Comparison of ENCODE assay signal across 20 cellular contexts in the genomic region with DNA sequence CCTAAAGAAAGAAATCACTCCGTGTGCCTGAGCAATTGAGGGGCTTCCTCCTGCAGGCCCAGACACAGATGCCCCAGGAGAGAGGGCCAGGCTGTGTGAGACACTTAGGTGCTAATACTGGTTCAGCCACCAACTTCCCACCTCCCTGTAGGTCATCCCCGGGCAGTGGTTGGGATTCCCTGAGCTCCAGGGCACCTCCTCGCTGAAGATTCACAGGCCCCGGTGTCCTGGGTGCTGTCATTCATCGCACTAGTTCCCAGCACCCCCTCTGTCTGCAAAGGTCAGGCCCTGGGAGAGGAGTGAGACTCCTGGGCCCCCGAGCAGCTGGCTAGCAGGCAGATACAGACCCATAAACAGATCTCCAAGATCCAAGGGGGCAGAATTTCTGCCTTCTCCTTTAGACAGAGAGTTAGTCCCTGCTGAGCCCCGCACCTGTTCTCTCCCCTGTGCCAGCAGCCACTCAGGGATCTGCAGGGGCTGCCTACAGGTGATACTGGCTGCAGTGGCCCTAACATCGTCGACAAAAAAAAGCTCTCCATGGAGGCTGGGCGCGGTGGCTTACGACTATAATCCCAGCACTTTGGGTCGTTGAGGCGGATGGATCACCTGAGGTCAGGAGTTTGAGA. TPM values are rescaled to one million over a fixed set of nuclear protein-coding genes. Genes with fewer than 3 reads are reported as not detected.
DNase-seq lines count a peak whose midpoint lies in the region; ATAC-seq, FAIRE-seq and TF ChIP-seq lines count a peak whose summit lies in the region.
"Had no signal": no experiment of that assay in that cellular context is flagged by ENCODE, and none has a peak within 500 bp of the region (broad histone marks: within the 10 kb centered on the region; RNA-seq: fewer than 3 reads in every experiment).

No MANE protein-coding gene starts in this region.

- no peak for TF ChIP-seq CTCF in H1 (IDR thresholded peaks at IDR 0.05; ENCODE audit: control extremely low read depth in 1 of 3, insufficient read depth in 1 of 3, low read depth in 1 of 3, low read length in 3 of 3)
- no peak for TF ChIP-seq CTCF in thyroid gland (IDR thresholded peaks at IDR 0.05)

- peaks cover 24% of the 10 kb centered on the region for H3K4me1 Mint-ChIP-seq in activated T-cell treated with anti-CD3 and anti-CD28 coated beads, Interleukin-2, amount 50 U/mL, for 4 hours (ENCODE audit: low read depth)

- H3K9ac ChIP-seq in H1 (replicated peaks in 1 of 4; ENCODE audit: extremely low read depth in 1 of 4, low read depth in 3 of 4, low read length in 3 of 4), result no peak overlapping the region

- H2BK120ac ChIP-seq in H1 (replicated peaks; ENCODE audit: low read depth, low read length), result no peak overlapping the region

- H3K56ac ChIP-seq in H1 (replicated peaks; ENCODE audit: insufficient read length, low read depth, low read length), result no peak overlapping the region

- no peaks in the 10 kb centered on the region for H3K79me1 ChIP-seq in H1 (ENCODE audit: low read depth, low read length)

- TF ChIP-seq POLR2A in H1 (IDR thresholded peaks at IDR 0.05; ENCODE audit: control extremely low read depth in 1 of 2, low read depth in 2 of 2, low read length in 2 of 2) (no peak), thyroid gland (IDR thresholded peaks at IDR 0.05) (no peak)

- H3K36me3 ChIP-seq in H1 (ENCODE audit: control insufficient read depth in 2 of 4, insufficient read depth in 4 of 4, low read length in 3 of 4) (no peaks in the 10 kb centered on the region), thyroid gland (no peaks in the 10 kb centered on the region)

- FAIRE-seq in H1 (lab: Jason Lieb, UNC), result no peak
- FAIRE-seq: kidney had no signal

- H3K36me3 Mint-ChIP-seq in activated T-cell treated with anti-CD3 and anti-CD28 coated beads, Interleukin-2, amount 50 U/mL, for 4 hours (ENCODE audit: insufficient read depth), result no peaks in the 10 kb centered on the region
- H3K36me3 Mint-ChIP-seq: activated CD4-positive, alpha-beta memory T cell treated with anti-CD3 and anti-CD28 coated beads for 36 hours; activated naive CD4-positive, alpha-beta T cell treated with anti-CD3 and anti-CD28 coated beads, Interleukin-2, amount 10 ng/mL, durations not matched to agents 7 days and 5 days; IgD-negative memory B cell; memory B cell; natural killer cell treated with Interleukin-12 subunit alpha and Interleukin-12 subunit beta and Interleukin-15 and Interleukin-18, amount 100 ng/mL, for 72 hours; T-cell had no signal

- H4K20me1 ChIP-seq in H1 (replicated peaks in 1 of 2; ENCODE audit: control insufficient read depth in 1 of 2, insufficient read depth in 2 of 2, low read length in 2 of 2), result no peaks in the 10 kb centered on the region

- no peak overlapping the region for H4K5ac ChIP-seq in H1 (ENCODE audit: insufficient read length, low read depth, low read length)

- no peak overlapping the region for H3K4ac ChIP-seq in H1 (replicated peaks; ENCODE audit: insufficient read length, low read depth, low read length)

- H3K4me1 ChIP-seq in H1 (replicated peaks in 1 of 4; ENCODE audit: control insufficient read depth in 3 of 4, insufficient read depth in 4 of 4, low read length in 3 of 4) (peaks cover 0 to 9% (median 7%) of the 10 kb centered on the region in 4 experiments; a peak in 6 of 7 replicates), thyroid gland (peaks cover 6 to 13% of the 10 kb centered on the region in 2 donors)

- H3K4me2 ChIP-seq in H1 (ENCODE audit: insufficient read depth in 1 of 2, low read depth in 2 of 2, low read length in 2 of 2), result no peak overlapping the region

- POLR2A ChIA-PET in H1 (lab: Charles Lee; ENCODE audit: partially characterized antibody), result interaction anchor here (1.0 to 1.9 kb wide), 5 partner anchors 9 to 41 kb away, joined by 4 to 9 read pairs (median 5); partner anchors contain the start of gene GTF2I

- 0 out of 2 replicates have a peak overlapping the region, but pooled peaks have one; percentile 51 for H4K8ac ChIP-seq in H1 (ENCODE audit: extremely low read depth, insufficient read depth, low read length)

- no peak for ATAC-seq in activated T-cell treated with anti-CD3 and anti-CD28 coated beads, Interleukin-2, amount 50 U/mL, for 4 hours
- ATAC-seq in GM21390 (IDR thresholded peaks at IDR 0.05; ENCODE audit: unreplicated experiment) (no peak), HG03039 (IDR thresholded peaks at IDR 0.05; ENCODE audit: unreplicated experiment) (no peak)
- ATAC-seq: natural killer cell treated with Interleukin-12 subunit alpha and Interleukin-12 subunit beta and Interleukin-15 and Interleukin-18, amount 100 ng/mL, for 72 hours; T-cell had no signal

- H3K9me3 ChIP-seq in H1 (ENCODE audit: insufficient read depth in 2 of 2, low read depth in 1 of 2, low read length in 1 of 2) (no peaks in the 10 kb centered on the region), thyroid gland (no peaks in the 10 kb centered on the region)

- no peaks in the 10 kb centered on the region for H3K23me2 ChIP-seq in H1 (ENCODE audit: low read depth, low read length)

- no peak overlapping the region for H4K91ac ChIP-seq in H1 (replicated peaks; ENCODE audit: insufficient read length, low read length)

- H3K4me3 ChIP-seq in H1 (ENCODE audit: extremely low read depth in 1 of 4, insufficient read depth in 2 of 4, low read depth in 3 of 4, low read length in 4 of 4), result no peak overlapping the region
- H3K4me3 ChIP-seq in thyroid gland (replicated peaks in 1 of 3), result no peak overlapping the region

- no peak overlapping the region for H2BK15ac ChIP-seq in H1 (ENCODE audit: low read length)

- H3K27me3 Mint-ChIP-seq in activated T-cell treated with anti-CD3 and anti-CD28 coated beads, Interleukin-2, amount 50 U/mL, for 4 hours (ENCODE audit: low read depth), result no peaks in the 10 kb centered on the region
- H3K27me3 Mint-ChIP-seq: activated CD4-positive, alpha-beta memory T cell treated with anti-CD3 and anti-CD28 coated beads for 36 hours; IgD-negative memory B cell; memory B cell; natural killer cell treated with Interleukin-12 subunit alpha and Interleukin-12 subunit beta and Interleukin-15 and Interleukin-18, amount 100 ng/mL, for 72 hours; T-cell had no signal

- peak overlapping the region; percentile 82 for H2AFZ ChIP-seq in H1 (ENCODE audit: low read length)

- TF ChIP-seq EP300 in H1 (IDR thresholded peaks at IDR 0.05; ENCODE audit: borderline replicate concordance in 1 of 2, low read depth in 2 of 2, low read length in 2 of 2), result no peak

- no peak overlapping the region for H3K27ac ChIP-seq in H1 (ENCODE audit: low read depth, low read length)
- peak overlapping the region in 2 of 3 donors; percentile 50 to 64 for H3K27ac ChIP-seq in thyroid gland

- H2AK5ac ChIP-seq in H1 (ENCODE audit: low read depth, low read length), result no peak overlapping the region

- WGBS in H1 (ENCODE audit: extremely low coverage in 1 of 2, insufficient coverage in 1 of 2, insufficient read length in 1 of 2, insufficient replicate concordance in 2 of 2, low coverage in 1 of 2, low lambda C conversion rate in 2 of 2, missing lambda C conversion rate in 1 of 2), 2 experiments, result 87% methylated on average over 14 of the region's 14 CpGs; no CpG with 5 or more reads in 1 of the 2 experiments
- WGBS in thyroid gland, 2 donors, result 85 to 88% methylated on average over 10 of the region's 14 CpGs

- H3K4me3 Mint-ChIP-seq in activated T-cell treated with anti-CD3 and anti-CD28 coated beads, Interleukin-2, amount 50 U/mL, for 4 hours, result no peak overlapping the region
- H3K4me3 Mint-ChIP-seq: activated CD4-positive, alpha-beta memory T cell treated with anti-CD3 and anti-CD28 coated beads for 36 hours; activated naive CD4-positive, alpha-beta T cell treated with anti-CD3 and anti-CD28 coated beads, Interleukin-2, amount 10 ng/mL, durations not matched to agents 7 days and 5 days; IgD-negative memory B cell; memory B cell; natural killer cell treated with Interleukin-12 subunit alpha and Interleukin-12 subunit beta and Interleukin-15 and Interleukin-18, amount 100 ng/mL, for 72 hours; T-cell had no signal

- H3K27me3 ChIP-seq in H1 (replicated peaks in 1 of 4; ENCODE audit: control insufficient read depth in 3 of 4, extremely low read depth in 1 of 4, insufficient read depth in 3 of 4, low read length in 3 of 4), result no peaks in the 10 kb centered on the region
- H3K27me3 ChIP-seq in thyroid gland, result no peaks in the 10 kb centered on the region

- no peak overlapping the region for H3K23ac ChIP-seq in H1 (ENCODE audit: insufficient read length)

- H2BK12ac ChIP-seq in H1 (ENCODE audit: low read depth, low read length), result no peak overlapping the region

- no peaks in the 10 kb centered on the region for H3K79me2 ChIP-seq in H1 (ENCODE audit: control insufficient read depth in 1 of 2, insufficient read depth in 2 of 2, low read length in 2 of 2)

- H3K18ac ChIP-seq in H1 (ENCODE audit: extremely low read depth, low read length), result no peak overlapping the region; the same call in 1 of the 2 replicates

- no peak overlapping the region for H2BK5ac ChIP-seq in H1 (ENCODE audit: low read depth, low read length)

- intact Hi-C loops in thyroid gland (cut with DNase I), result no loop called here

- no peak for TF ChIP-seq RAD21 in H1 (IDR thresholded peaks at IDR 0.05 in 1 of 2, conservative IDR thresholded peaks at IDR 0.05 in 1 of 2; ENCODE audit: low read depth in 2 of 2, low read length in 2 of 2)

- CTCF ChIA-PET in H1 (lab: Charles Lee; ENCODE audit: partially characterized antibody), result interaction anchor here (0.6 to 1.5 kb wide), 5 partner anchors 14 to 89 kb away, joined by 3 to 5 read pairs (median 4); no protein-coding TSS in a partner anchor

- H3K9me3 Mint-ChIP-seq in activated T-cell treated with anti-CD3 and anti-CD28 coated beads, Interleukin-2, amount 50 U/mL, for 4 hours, result no peaks in the 10 kb centered on the region
- H3K9me3 Mint-ChIP-seq: activated CD4-positive, alpha-beta memory T cell treated with anti-CD3 and anti-CD28 coated beads for 36 hours; activated naive CD4-positive, alpha-beta T cell treated with anti-CD3 and anti-CD28 coated beads, Interleukin-2, amount 10 ng/mL, durations not matched to agents 7 days and 5 days; IgD-negative memory B cell; memory B cell; natural killer cell treated with Interleukin-12 subunit alpha and Interleukin-12 subunit beta and Interleukin-15 and Interleukin-18, amount 100 ng/mL, for 72 hours; T-cell had no signal

- H3K14ac ChIP-seq in H1 (ENCODE audit: insufficient read length), result no peak overlapping the region

- DNase-seq in NCI-H510A treated with DMSO at 0.1 percent for 48 hours (lab: John Stamatoyannopoulos, UW), result peak; percentile 49
- no peak for DNase-seq in NCI-H510A (lab: John Stamatoyannopoulos, UW)
- peak; percentile 21 for DNase-seq in NCI-H345 treated with DMSO at 0.1 percent for 48 hours (lab: John Stamatoyannopoulos, UW; ENCODE audit: unreplicated experiment)
- no peak for DNase-seq in H1 (ENCODE audit: low read depth in 1 of 2, low spot score in 2 of 2)
- DNase-seq in thyroid gland, result no peak
- no peak for DNase-seq in activated T-cell treated with anti-CD3 and anti-CD28 coated beads, Interleukin-2, amount 50 U/mL, for 4 hours
- DNase-seq: 8988T; activated CD4-positive, alpha-beta memory T cell treated with anti-CD3 and anti-CD28 coated beads for 36 hours; activated naive CD4-positive, alpha-beta T cell treated with anti-CD3 and anti-CD28 coated beads, Interleukin-2, amount 10 ng/mL, durations not matched to agents 7 days and 5 days; aorta; DMS153; foreskin fibroblast; hypothalamus; kidney; T-cell had no signal

- no peak overlapping the region for H2BK20ac ChIP-seq in H1 (ENCODE audit: low read length)

RNA-seq across cellular contexts. Expression of gene GTF2I, which starts 38.2 kb away (rescaled TPM):
- total RNA-seq in H1 (2021; fragmentation: NEBNext Ultra II Directional; extraction: Animal tissue kit (Norgen Biotek cat#: 25700)), result 311 and 316 TPM in 2 replicates
- polyA plus RNA-seq in H1 (2011; rRNA removed), result 46.7 and 100 TPM in 2 replicates
- polyA plus RNA-seq in H1 (2011; cell fraction: cytosol; rRNA removed), result 97.4 TPM
- 157 TPM for polyA plus RNA-seq in H1 (2011; cell fraction: nucleus; rRNA removed)
- polyA plus RNA-seq in H1 (2012, experiment 1 of 2), result 115 to 199 TPM (median 139 TPM) in 4 replicates
- polyA plus RNA-seq in H1 (2012, experiment 2 of 2), result 16.4 TPM
- polyA plus RNA-seq in H1 (2013, experiment 1 of 2), result 244 TPM
- 229 TPM for polyA plus RNA-seq in H1 (2013, experiment 2 of 2)
- polyA minus RNA-seq in H1 (2011; rRNA and poly(A)+ RNA removed), result 77.3 and 91.8 TPM in 2 replicates
- 88.3 TPM for polyA minus RNA-seq in H1 (2011; cell fraction: cytosol; rRNA and poly(A)+ RNA removed)
- polyA minus RNA-seq in H1 (2011; cell fraction: nucleus; rRNA and poly(A)+ RNA removed), result 212 TPM
- total RNA-seq in thyroid gland, result 100 to 1,000 TPM; 240 to 385 (median 353) TPM
- 100 to 1,000 TPM; 161 to 195 (median 181) TPM for total RNA-seq in activated T-cell treated with anti-CD3 and anti-CD28 coated beads, Interleukin-2, amount 50 U/mL, for 4 hours

Comparison
In these comparisons a context has a peak if more than half of its experiments do, and no peak if none do; other contexts are left out.
1. DNase-seq: peak in NCI-H510A treated with DMSO at 0.1 percent for 48 hours (single experiment) and NCI-H345 treated with DMSO at 0.1 percent for 48 hours (single experiment); none in NCI-H510A (single experiment), H1 (0 of 2), thyroid gland (0 of 2) and activated T-cell treated with anti-CD3 and anti-CD28 coated beads, Interleukin-2, amount 50 U/mL, for 4 hours (single experiment).